Comparison of ENCODE assay signal across 19 cellular contexts in the genomic region with DNA sequence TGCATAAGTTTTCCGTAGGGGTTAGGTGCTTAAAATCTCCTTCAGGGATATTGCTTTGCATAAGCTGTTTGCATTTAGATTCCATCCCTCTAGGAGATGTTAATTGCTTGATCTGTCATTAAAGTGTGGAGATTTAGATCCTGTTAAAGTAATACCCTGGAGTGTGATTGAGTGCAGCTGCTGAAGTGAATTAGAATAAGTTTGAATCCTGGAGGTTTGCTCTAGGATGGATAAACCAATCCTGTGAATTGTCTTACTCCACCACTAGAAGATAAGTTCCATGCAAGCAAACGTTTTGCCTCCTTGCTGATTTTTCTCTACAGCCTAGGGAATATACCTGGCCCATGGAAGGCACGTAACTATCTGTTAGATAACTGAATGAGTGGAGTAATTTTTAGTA.
"Had no signal": no experiment of that assay in that cellular context is flagged by ENCODE, and none has a peak within 500 bp of the region (broad histone marks: within the 10 kb centered on the region; RNA-seq: fewer than 3 reads in every experiment).

No MANE protein-coding gene starts in this region.

- H3K4me3 ChIP-seq: adrenal gland, esophagus muscularis mucosa, gastroesophageal sphincter, heart left ventricle, lower lobe of right lung, right lobe of liver, stomach had no signal

- H3K27ac ChIP-seq: adrenal gland, esophagus muscularis mucosa, gastroesophageal sphincter, heart left ventricle, lower lobe of right lung, parathyroid adenoma, right lobe of liver, stomach had no signal

- H3K9me3 Mint-ChIP-seq: type B pancreatic cell had no signal

- H3K27me3 ChIP-seq: adrenal gland, esophagus muscularis mucosa, gastroesophageal sphincter, heart left ventricle, right lobe of liver, stomach had no signal

- H3K4me3 Mint-ChIP-seq: activated T-cell treated with anti-CD3 and anti-CD28 coated beads, Interleukin-2, amount 50 U/mL, for 72 hours; natural killer cell treated with Interleukin-12 subunit alpha and Interleukin-12 subunit beta and Interleukin-15 and Interleukin-18, amount 100 ng/mL, for 72 hours; stimulated activated effector memory CD8-positive, alpha-beta T cell treated with anti-CD3 and anti-CD28 coated beads, Interleukin-12 subunit alpha, Interleukin-12 subunit beta, amount 100 ng/mL, for 72 hours; type B pancreatic cell had no signal

- H3K79me2 ChIP-seq: parathyroid adenoma had no signal

- H3K4me1 Mint-ChIP-seq: stimulated activated effector memory CD8-positive, alpha-beta T cell treated with anti-CD3 and anti-CD28 coated beads, Interleukin-12 subunit alpha, Interleukin-12 subunit beta, amount 100 ng/mL, for 72 hours had no signal

- H3K27me3 Mint-ChIP-seq: natural killer cell treated with Interleukin-12 subunit alpha and Interleukin-12 subunit beta and Interleukin-15 and Interleukin-18, amount 100 ng/mL, for 72 hours had no signal

- H3K9me3 ChIP-seq: adrenal gland, esophagus muscularis mucosa, gastroesophageal sphincter, heart left ventricle, lower lobe of right lung, right lobe of liver, stomach had no signal

- H3K4me1 ChIP-seq: adrenal gland, esophagus muscularis mucosa, gastroesophageal sphincter, heart left ventricle, lower lobe of right lung, parathyroid adenoma, right lobe of liver, stomach had no signal

- H3K36me3 ChIP-seq: adrenal gland, esophagus muscularis mucosa, gastroesophageal sphincter, heart left ventricle, lower lobe of right lung, right lobe of liver, stomach had no signal

- H3K9ac ChIP-seq: parathyroid adenoma had no signal

- H3K27ac Mint-ChIP-seq: activated naive CD4-positive, alpha-beta T cell treated with anti-CD3 and anti-CD28 coated beads, Interleukin-2, amount 50 U/mL, for 72 hours; activated T-cell treated with anti-CD3 and anti-CD28 coated beads, Interleukin-2, amount 50 U/mL, for 72 hours; natural killer cell treated with Interleukin-12 subunit alpha and Interleukin-12 subunit beta and Interleukin-15 and Interleukin-18, amount 100 ng/mL, for 72 hours; stimulated activated effector memory CD8-positive, alpha-beta T cell treated with anti-CD3 and anti-CD28 coated beads, Interleukin-12 subunit alpha, Interleukin-12 subunit beta, amount 100 ng/mL, for 72 hours; type B pancreatic cell had no signal

- H2AFZ ChIP-seq: parathyroid adenoma had no signal

- H3K36me3 Mint-ChIP-seq: stimulated activated effector memory CD8-positive, alpha-beta T cell treated with anti-CD3 and anti-CD28 coated beads, Interleukin-12 subunit alpha, Interleukin-12 subunit beta, amount 100 ng/mL, for 72 hours; type B pancreatic cell had no signal

- DNase-seq: activated CD4-positive, alpha-beta T cell treated with anti-CD3 and anti-CD28 coated beads, Interleukin-2, amount 50 U/mL, for 4 hours; activated CD4-positive, CD25-positive, alpha-beta regulatory T cell treated with anti-CD3 and anti-CD28 coated beads, Interleukin-2, amount 50 U/mL, for 72 hours; activated gamma-delta T cell treated with Interleukin-2 at 50 U/mL for 16 hours; activated T-cell treated with anti-CD3 and anti-CD28 coated beads, Interleukin-2, amount 50 U/mL, for 72 hours; adrenal gland; effector CD4-positive, alpha-beta T cell; heart left ventricle; lower lobe of right lung; right lobe of liver; small intestine; stimulated activated CD4-positive, alpha-beta T cell treated with anti-CD3 and anti-CD28 coated beads, Interleukin-4, amount 100 ng/mL, for 1 hour; stomach had no signal
